15 cellular contexts compared by ENCODE assay signal in the genomic region with DNA sequence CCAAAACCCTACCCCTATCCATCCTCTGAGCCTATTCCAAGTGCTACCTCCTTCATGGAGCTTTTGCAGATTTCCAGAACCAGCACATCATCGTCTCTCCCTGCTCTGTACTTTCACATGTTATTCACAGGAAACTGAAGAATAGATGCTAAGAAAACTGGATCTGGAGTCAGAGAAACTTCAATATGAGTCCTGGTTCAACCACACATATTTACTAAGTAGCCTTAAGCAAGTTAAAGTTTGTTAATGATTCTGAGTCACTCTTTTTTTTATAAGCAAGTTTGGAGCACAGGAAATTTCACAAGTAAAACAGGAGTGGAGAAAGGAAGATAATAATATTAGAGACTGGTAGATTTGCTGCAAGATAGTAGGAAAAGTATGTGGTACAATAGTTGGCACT.
DNase-seq lines count a peak whose midpoint lies in the region; ATAC-seq, FAIRE-seq and TF ChIP-seq lines count a peak whose summit lies in the region.
"Had no signal": no experiment of that assay in that cellular context is flagged by ENCODE, and none has a peak within 500 bp of the region (broad histone marks: within the 10 kb centered on the region; RNA-seq: fewer than 3 reads in every experiment).

No MANE protein-coding gene starts in this region.

- peaks cover 9 to 22% (median 14%) of the 10 kb centered on the region in 4 donors for H3K4me1 Mint-ChIP-seq in CD4-positive, CD25-positive, alpha-beta regulatory T cell
- H3K4me1 Mint-ChIP-seq in activated B cell treated with CpG ODN at 0.5 μM for 24 hours: peaks cover 72% of the 10 kb centered on the region
- H3K4me1 Mint-ChIP-seq: brain had no signal

- intact Hi-C loops in IMR-90 (cut with micrococcal nuclease): loop anchor here (5.0 kb wide), 2 partner anchors 39 to 76 kb away; no protein-coding TSS in a partner anchor
- intact Hi-C loops in activated B cell treated with CpG ODN at 0.5 μM for 24 hours (cut with micrococcal nuclease): loop anchor here (1.0 kb wide), 2 partner anchors 10 to 92 kb away; a partner anchor contains a TSS
- intact Hi-C loops in kidney (cut with DNase I): no loop called here

- no peak overlapping the region for H3K4me3 Mint-ChIP-seq in CD4-positive, CD25-positive, alpha-beta regulatory T cell
- peak overlapping the region; percentile 69 for H3K4me3 Mint-ChIP-seq in activated B cell treated with CpG ODN at 0.5 μM for 24 hours
- H3K4me3 Mint-ChIP-seq: stimulated activated effector memory CD8-positive, alpha-beta T cell treated with anti-CD3 and anti-CD28 coated beads, Interleukin-12 subunit alpha, Interleukin-12 subunit beta, amount 100 ng/mL, for 72 hours; T-helper 1 cell treated with Interleukin-12 subunit alpha and Interleukin-12 subunit beta and Interleukin-4 antibody, amounts not matched to agents 30 μg/mL and 1 μg/mL, for 36 hours had no signal

- dilution Hi-C loops in IMR-90 (cut with HindIII; ENCODE audit: low sequenced_read_pairs, unreplicated experiment): no loop called here

- no peak overlapping the region for H2BK20ac ChIP-seq in IMR-90 (ENCODE audit: low read depth, low read length)

- no peak overlapping the region for H2BK15ac ChIP-seq in IMR-90 (ENCODE audit: low read depth, low read length)

- no peaks in the 10 kb centered on the region for H3K9me3 Mint-ChIP-seq in CD4-positive, CD25-positive, alpha-beta regulatory T cell
- H3K9me3 Mint-ChIP-seq in activated B cell treated with CpG ODN at 0.5 μM for 24 hours: no peaks in the 10 kb centered on the region
- H3K9me3 Mint-ChIP-seq: brain; stimulated activated effector memory CD8-positive, alpha-beta T cell treated with anti-CD3 and anti-CD28 coated beads, Interleukin-12 subunit alpha, Interleukin-12 subunit beta, amount 100 ng/mL, for 72 hours; T-helper 1 cell treated with Interleukin-12 subunit alpha and Interleukin-12 subunit beta and Interleukin-4 antibody, amounts not matched to agents 30 μg/mL and 1 μg/mL, for 36 hours had no signal

- peak overlapping the region; percentile 39 for H2BK5ac ChIP-seq in IMR-90 (ENCODE audit: low read depth, low read length, poor library complexity, severe bottlenecking)

- peak overlapping the region; percentile 91 for H3K4me2 ChIP-seq in IMR-90 (ENCODE audit: low read depth, low read length)

- H3K27ac Mint-ChIP-seq in CD4-positive, CD25-positive, alpha-beta regulatory T cell: peak overlapping the region; percentile 2 to 64 (median 6)
- peak overlapping the region; percentile 97 for H3K27ac Mint-ChIP-seq in activated B cell treated with CpG ODN at 0.5 μM for 24 hours
- H3K27ac Mint-ChIP-seq: brain; stimulated activated effector memory CD8-positive, alpha-beta T cell treated with anti-CD3 and anti-CD28 coated beads, Interleukin-12 subunit alpha, Interleukin-12 subunit beta, amount 100 ng/mL, for 72 hours; T-helper 1 cell treated with Interleukin-12 subunit alpha and Interleukin-12 subunit beta and Interleukin-4 antibody, amounts not matched to agents 30 μg/mL and 1 μg/mL, for 36 hours had no signal

- H4K5ac ChIP-seq in IMR-90 (ENCODE audit: low read depth, low read length): no peak overlapping the region

- 0 out of 2 replicates have a peak overlapping the region, but pooled peaks have one; percentile 53 for H4K91ac ChIP-seq in IMR-90 (ENCODE audit: insufficient read depth, low read depth, low read length)

- no peaks in the 10 kb centered on the region for H3K4me1 ChIP-seq in CD4-positive, CD25-positive, alpha-beta regulatory T cell (ENCODE audit: control insufficient read depth, insufficient read depth, low read length, poor library complexity, severe bottlenecking)
- H3K4me1 ChIP-seq in IMR-90 (ENCODE audit: control insufficient read depth, insufficient read depth, low read length) (no peaks in the 10 kb centered on the region), kidney (ENCODE audit: control insufficient read depth in 1 of 2, insufficient read depth in 1 of 2, low read depth in 1 of 2, low read length in 2 of 2) (peaks cover 0 to 2% of the 10 kb centered on the region in 2 donors)

- no CpG with 5 or more reads among the region's 1 CpG for WGBS in IMR-90 (ENCODE audit: extremely low coverage in 2 of 2, insufficient read length in 1 of 2), 2 experiments

- H2BK120ac ChIP-seq in IMR-90 (ENCODE audit: low read depth, low read length): no peak overlapping the region; the same call in 1 of the 2 replicates

- peak overlapping the region; percentile 71 for H3K18ac ChIP-seq in IMR-90 (ENCODE audit: low read depth, low read length)

- H3K27ac ChIP-seq in CD4-positive, CD25-positive, alpha-beta regulatory T cell (ENCODE audit: insufficient read depth, low read length, poor library complexity, severe bottlenecking): no peak overlapping the region
- H3K27ac ChIP-seq in IMR-90 (ENCODE audit: insufficient read depth, low read length): 0 out of 2 replicates have a peak overlapping the region, but pooled peaks have one; percentile 21
- H3K27ac ChIP-seq in kidney (ENCODE audit: low read depth in 2 of 2, low read length in 2 of 2): peak overlapping the region in 1 of 2 donors; percentile 2
- H3K27ac ChIP-seq: ovary had no signal

- DNase-seq in CD4-positive, CD25-positive, alpha-beta regulatory T cell: no peak
- peak; percentile 47 for DNase-seq in IMR-90
- no peak for DNase-seq in activated B cell treated with CpG ODN at 0.5 μM for 24 hours
- no peak for DNase-seq in kidney
- no peak for DNase-seq in NCI-H82 treated with DMSO at 0.1 percent for 48 hours (lab: John Stamatoyannopoulos, UW; ENCODE audit: unreplicated experiment)
- no peak for DNase-seq in stimulated activated CD4-positive, alpha-beta T cell treated with anti-CD3 and anti-CD28 coated beads, Interleukin-4, amount 100 ng/mL, for 24 hours
- DNase-seq in activated gamma-delta T cell treated with Interleukin-2 at 50 U/mL for 16 hours: no peak
- DNase-seq: activated CD4-positive, alpha-beta T cell treated with anti-CD3 and anti-CD28 coated beads, Interleukin-2, amount 50 U/mL, for 1 hour; NCI-H187; ovary had no signal

- H4K8ac ChIP-seq in IMR-90 (ENCODE audit: low read depth in 2 of 2, low read length in 2 of 2): no peak overlapping the region; a peak in 1 of 4 replicates

- no peak for TF ChIP-seq POLR2A in IMR-90 (IDR thresholded peaks at IDR 0.05; ENCODE audit: low read depth, low read length)

- peaks cover 4% of the 10 kb centered on the region for H3K36me3 ChIP-seq in CD4-positive, CD25-positive, alpha-beta regulatory T cell (ENCODE audit: control insufficient read depth, insufficient read depth, low read length)
- H3K36me3 ChIP-seq in IMR-90 (ENCODE audit: control insufficient read depth, insufficient read depth, low read length) (no peaks in the 10 kb centered on the region), kidney (ENCODE audit: control insufficient read depth in 1 of 2, insufficient read depth in 2 of 2, low read length in 2 of 2) (no peaks in the 10 kb centered on the region)
- H3K36me3 ChIP-seq: ovary had no signal

- no TSS peak for BruUV-seq in IMR-90 (replicated peaks; lab: Mats Ljungman, UMichigan)

- no peak overlapping the region for H3K4me3 ChIP-seq in CD4-positive, CD25-positive, alpha-beta regulatory T cell (ENCODE audit: low read depth, low read length)
- H3K4me3 ChIP-seq in IMR-90 (ENCODE audit: insufficient read depth, low read depth, low read length): peak overlapping the region; percentile 21; the same call in 1 of the 2 replicates
- peak overlapping the region; percentile 1 to 18 for H3K4me3 ChIP-seq in kidney (ENCODE audit: low read length in 2 of 2)
- H3K4me3 ChIP-seq: ovary had no signal

- no peaks in the 10 kb centered on the region for H4K20me1 ChIP-seq in IMR-90 (ENCODE audit: insufficient read depth, low read length)

- no peak overlapping the region for H3K14ac ChIP-seq in IMR-90 (replicated peaks; ENCODE audit: low read depth, low read length)

- POLR2A ChIA-PET in IMR-90 (lab: Charles Lee; ENCODE audit: unreplicated experiment): no interaction called here
- POLR2A ChIA-PET in activated B cell treated with CpG ODN at 0.5 μM for 24 hours (lab: Charles Lee): interaction anchor here (1.0 to 1.4 kb wide), 2 partner anchors 93 to 167 kb away, joined by 4 read pairs; no protein-coding TSS in a partner anchor

- H3K4ac ChIP-seq in IMR-90 (ENCODE audit: low read depth, low read length): no peak overlapping the region

- H3K27me3 ChIP-seq in CD4-positive, CD25-positive, alpha-beta regulatory T cell (ENCODE audit: control insufficient read depth, insufficient read depth, low read length): no peaks in the 10 kb centered on the region
- no peaks in the 10 kb centered on the region for H3K27me3 ChIP-seq in IMR-90 (ENCODE audit: control insufficient read depth, insufficient read depth, low read length)
- H3K27me3 ChIP-seq: ovary had no signal

- H3K79me1 ChIP-seq in IMR-90 (ENCODE audit: low read depth in 1 of 2, low read length in 2 of 2): no peaks in the 10 kb centered on the region

- H3K23ac ChIP-seq in IMR-90 (ENCODE audit: low read depth, low read length): no peak overlapping the region; the same call in 1 of the 2 replicates

- H2AK5ac ChIP-seq in IMR-90 (ENCODE audit: low read depth, low read length): no peak overlapping the region

- peaks cover 44% of the 10 kb centered on the region for H3K36me3 Mint-ChIP-seq in CD4-positive, CD25-positive, alpha-beta regulatory T cell
- peaks cover 68% of the 10 kb centered on the region for H3K36me3 Mint-ChIP-seq in activated B cell treated with CpG ODN at 0.5 μM for 24 hours (ENCODE audit: low read depth)

- no peaks in the 10 kb centered on the region for H3K27me3 Mint-ChIP-seq in CD4-positive, CD25-positive, alpha-beta regulatory T cell
- H3K27me3 Mint-ChIP-seq in activated B cell treated with CpG ODN at 0.5 μM for 24 hours: no peaks in the 10 kb centered on the region
- H3K27me3 Mint-ChIP-seq: brain had no signal

- ATAC-seq in CD4-positive, CD25-positive, alpha-beta regulatory T cell (ENCODE audit: low read depth in 2 of 2): no peak
- ATAC-seq in IMR-90 (ENCODE audit: low read depth): peak; percentile 82
- ATAC-seq in activated B cell treated with CpG ODN at 0.5 μM for 24 hours (ENCODE audit: low read depth): no peak
- ATAC-seq in GM21529 (IDR thresholded peaks at IDR 0.05; ENCODE audit: unreplicated experiment): no peak
- ATAC-seq: stimulated activated effector memory CD8-positive, alpha-beta T cell treated with anti-CD3 and anti-CD28 coated beads, Interleukin-12 subunit alpha, Interleukin-12 subunit beta, amount 100 ng/mL, for 72 hours had no signal

- no peak overlapping the region for H2AK9ac ChIP-seq in IMR-90 (replicated peaks; ENCODE audit: low read depth, low read length, poor library complexity)

- FAIRE-seq in kidney (lab: Jason Lieb, UNC): peak; percentile 52
- FAIRE-seq: endometrium had no signal

- TF ChIP-seq CTCF in IMR-90 (conservative IDR thresholded peaks at IDR 0.05; ENCODE audit: low read depth, low read length): no peak
- no peak for TF ChIP-seq CTCF in activated B cell treated with CpG ODN at 0.5 μM for 24 hours (IDR thresholded peaks at IDR 0.05)
- TF ChIP-seq CTCF in kidney (IDR thresholded peaks at IDR 0.05; ENCODE audit: borderline replicate concordance, extremely low read depth, insufficient read depth): no peak

- in situ Hi-C loops in IMR-90 (cut with MboI; ENCODE audit: low sequenced_read_pairs): no loop called here

- no peak overlapping the region for H3K56ac ChIP-seq in IMR-90 (ENCODE audit: extremely low read depth, insufficient read depth, low read length)

- no peak for TF ChIP-seq RAD21 in IMR-90 (IDR thresholded peaks at IDR 0.05; ENCODE audit: low read length)

- H3K9ac ChIP-seq in IMR-90 (ENCODE audit: low read depth, low read length) (no peak overlapping the region; the same call in 1 of the 2 replicates), kidney (ENCODE audit: low read length in 2 of 2) (no peak overlapping the region)

- no peaks in the 10 kb centered on the region for H3K9me3 ChIP-seq in CD4-positive, CD25-positive, alpha-beta regulatory T cell (ENCODE audit: control insufficient read depth in 2 of 2, low read length in 2 of 2)
- H3K9me3 ChIP-seq in IMR-90 (ENCODE audit: control insufficient read depth, insufficient read depth, low read length): no peaks in the 10 kb centered on the region
- H3K9me3 ChIP-seq in kidney (ENCODE audit: control insufficient read depth in 1 of 2, low read length in 2 of 2): no peaks in the 10 kb centered on the region
- H3K9me3 ChIP-seq: ovary had no signal

- H2AFZ ChIP-seq in IMR-90 (replicated peaks; ENCODE audit: low read length, poor library complexity): no peak overlapping the region

- CTCF ChIA-PET in IMR-90 (lab: Yijun Ruan, JAX) (no interaction called here), activated B cell treated with CpG ODN at 0.5 μM for 24 hours (lab: Charles Lee) (no interaction called here)

- no peaks in the 10 kb centered on the region; the same call in 1 of the 2 replicates for H3K9me1 ChIP-seq in IMR-90 (ENCODE audit: insufficient read depth, low read length)
